9 cellular contexts compared by ENCODE assay signal in the genomic region with DNA sequence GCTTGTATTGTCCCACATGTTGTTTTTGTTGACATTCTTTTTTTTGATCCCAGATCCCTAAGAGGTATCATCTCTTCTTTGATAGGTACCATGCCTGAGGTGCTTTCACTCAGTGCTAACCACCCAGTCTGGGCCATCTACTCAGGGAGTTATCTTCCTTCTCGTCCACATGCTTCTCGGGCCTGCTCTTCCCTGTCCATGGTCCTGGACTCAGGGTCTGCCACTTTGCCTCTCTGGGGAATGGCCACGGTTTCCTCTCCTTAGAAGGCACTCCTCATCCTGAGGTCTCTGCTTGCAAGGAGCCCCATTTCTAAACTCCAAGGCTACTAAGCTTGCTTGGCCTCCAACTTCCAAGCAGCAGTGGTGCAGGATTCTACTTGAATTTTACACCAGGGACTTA.
DNase-seq lines count a peak whose midpoint lies in the region; ATAC-seq and TF ChIP-seq lines count a peak whose summit lies in the region.
"Had no signal": no experiment of that assay in that cellular context is flagged by ENCODE, and none has a peak within 500 bp of the region (broad histone marks: within the 10 kb centered on the region; RNA-seq: fewer than 3 reads in every experiment).

No MANE protein-coding gene starts in this region.

- no peak overlapping the region for H3K27ac Mint-ChIP-seq in osteocyte (ENCODE audit: unreplicated experiment)
- H3K27ac Mint-ChIP-seq: activated T-cell treated with anti-CD3 and anti-CD28 coated beads, Interleukin-2, amount 50 U/mL, for 24 hours had no signal

- no peaks in the 10 kb centered on the region for H3K79me2 ChIP-seq in HCT116 (ENCODE audit: insufficient read depth, low read length)
- H3K79me2 ChIP-seq in fibroblast of lung (ENCODE audit: control insufficient read depth, insufficient read depth, low read length): no peaks in the 10 kb centered on the region

- H3K4me3 ChIP-seq in HCT116 (replicated peaks in 1 of 2; ENCODE audit: low read depth in 1 of 2, low read length in 2 of 2): no peak overlapping the region
- no peak overlapping the region for H3K4me3 ChIP-seq in fibroblast of lung (replicated peaks in 1 of 4; ENCODE audit: control extremely low read depth in 1 of 4, insufficient read depth in 1 of 4, low read depth in 3 of 4, low read length in 4 of 4)

- H3K4me1 Mint-ChIP-seq in osteocyte (ENCODE audit: unreplicated experiment): no peaks in the 10 kb centered on the region

- H4K20me1 ChIP-seq in HCT116 (ENCODE audit: insufficient read depth) (no peaks in the 10 kb centered on the region), fibroblast of lung (ENCODE audit: control insufficient read depth, extremely low read depth, insufficient read depth, low read length) (no peaks in the 10 kb centered on the region)

- no peak for TF ChIP-seq POLR2A in HCT116 (IDR thresholded peaks at IDR 0.05; ENCODE audit: borderline replicate concordance, extremely low read depth, insufficient read depth, insufficient read length)

- no peaks in the 10 kb centered on the region for H3K9me3 Mint-ChIP-seq in osteocyte (ENCODE audit: unreplicated experiment)
- H3K9me3 Mint-ChIP-seq: activated T-cell treated with anti-CD3 and anti-CD28 coated beads, Interleukin-2, amount 50 U/mL, for 24 hours had no signal

- H3K9me3 ChIP-seq in HCT116 (ENCODE audit: control insufficient read depth in 1 of 2, insufficient read depth in 1 of 2, low read depth in 1 of 2, low read length in 2 of 2) (no peaks in the 10 kb centered on the region), fibroblast of lung (ENCODE audit: control insufficient read depth, insufficient read depth, low read depth, low read length) (no peaks in the 10 kb centered on the region)

- no peaks in the 10 kb centered on the region for H3K27me3 Mint-ChIP-seq in osteocyte (ENCODE audit: unreplicated experiment)

- H3K27me3 ChIP-seq in HCT116 (ENCODE audit: insufficient read depth, low read length) (peaks cover 47% of the 10 kb centered on the region; the same call in 1 of the 2 replicates), fibroblast of lung (ENCODE audit: control insufficient read depth, insufficient read depth, low read length) (no peaks in the 10 kb centered on the region)

- no peak overlapping the region for H3K27ac ChIP-seq in HCT116 (ENCODE audit: low read depth, low read length)
- H3K27ac ChIP-seq in fibroblast of lung (ENCODE audit: insufficient read depth, low read length): no peak overlapping the region

- H3K4me1 ChIP-seq in HCT116 (ENCODE audit: control insufficient read depth in 1 of 2, insufficient read depth in 2 of 2, low read length in 2 of 2) (no peaks in the 10 kb centered on the region), fibroblast of lung (ENCODE audit: control insufficient read depth, extremely low read depth, insufficient read depth, low read length) (no peaks in the 10 kb centered on the region)

- TF ChIP-seq CTCF in HCT116 (IDR thresholded peaks at IDR 0.05 in 2 of 3, conservative IDR thresholded peaks at IDR 0.05 in 1 of 3; ENCODE audit: borderline replicate concordance in 1 of 3, insufficient read depth in 1 of 3, low read depth in 2 of 3, low read length in 2 of 3): no peak
- no peak for TF ChIP-seq CTCF in fibroblast of lung (conservative IDR thresholded peaks at IDR 0.05 in 1 of 2, IDR thresholded peaks at IDR 0.05 in 1 of 2; ENCODE audit: low read depth in 1 of 2, low read length in 2 of 2)
- no peak for TF ChIP-seq CTCF in osteocyte (IDR thresholded peaks at IDR 0.05)

- BruUV-seq in HCT116 (replicated peaks; lab: Mats Ljungman, UMichigan): no TSS peak

- H3K9ac ChIP-seq in HCT116 (ENCODE audit: low read length) (no peak overlapping the region), fibroblast of lung (ENCODE audit: insufficient read depth, low read length) (no peak overlapping the region)

- ATAC-seq in HCT116: no peak

- CTCF ChIA-PET in HCT116 (lab: Charles Lee): no interaction called here

- no peak for DNase-seq in HCT116 (ENCODE audit: low read depth, low spot score)
- DNase-seq in RPMI7951 (ENCODE audit: low read depth): peak; percentile 42
- peak; percentile 11 to 29 for DNase-seq in fibroblast of lung (ENCODE audit: low read depth in 2 of 2)
- peak; percentile 68 for DNase-seq in osteocyte (ENCODE audit: extremely low spot score, unreplicated experiment)
- no peak for DNase-seq in DMS79 (lab: John Stamatoyannopoulos, UW)
- no peak for DNase-seq in NCI-H774 (lab: John Stamatoyannopoulos, UW)
- DNase-seq in NCI-H1105 (lab: John Stamatoyannopoulos, UW): no peak
- DNase-seq: activated T-cell treated with anti-CD3 and anti-CD28 coated beads, Interleukin-2, amount 50 U/mL, for 24 hours; SIG-M5 had no signal

- POLR2A ChIA-PET in HCT116 (lab: Charles Lee): no interaction called here

- intact Hi-C loops in HCT116 (cut with micrococcal nuclease): no loop called here

- no peaks in the 10 kb centered on the region for H3K36me3 Mint-ChIP-seq in osteocyte (ENCODE audit: unreplicated experiment)

- no peak overlapping the region for H2AFZ ChIP-seq in HCT116 (ENCODE audit: low read depth, low read length, poor library complexity, severe bottlenecking)
- no peak overlapping the region for H2AFZ ChIP-seq in fibroblast of lung (ENCODE audit: low read length)

- no peaks in the 10 kb centered on the region for H3K36me3 ChIP-seq in HCT116 (ENCODE audit: control insufficient read depth in 1 of 2, insufficient read depth in 2 of 2, low read length in 2 of 2)
- no peaks in the 10 kb centered on the region for H3K36me3 ChIP-seq in fibroblast of lung (ENCODE audit: control insufficient read depth, insufficient read depth, low read length)

- H3K9me2 ChIP-seq in HCT116 (ENCODE audit: insufficient read depth): no peaks in the 10 kb centered on the region

- H3K4me2 ChIP-seq in HCT116 (ENCODE audit: low read length) (no peak overlapping the region), fibroblast of lung (ENCODE audit: extremely low read depth, insufficient read depth, low read length) (no peak overlapping the region)

- no peak for TF ChIP-seq RAD21 in HCT116 (IDR thresholded peaks at IDR 0.05; ENCODE audit: low read depth)

- RAD21 ChIA-PET in HCT116 (lab: Charles Lee; ENCODE audit: low non-redundant PET in 1 of 2, low total read pairs in 2 of 2, uncharacterized antibody in 2 of 2, unreplicated experiment in 2 of 2): no interaction called here

- H3K4me3 Mint-ChIP-seq in osteocyte (ENCODE audit: unreplicated experiment): no peak overlapping the region
- H3K4me3 Mint-ChIP-seq: activated T-cell treated with anti-CD3 and anti-CD28 coated beads, Interleukin-2, amount 50 U/mL, for 24 hours had no signal

TF ChIP-seq in HCT116, 20 proteins besides CTCF, POLR2A, EP300 and RAD21:
- TF ChIP-seq, protein P1, sequence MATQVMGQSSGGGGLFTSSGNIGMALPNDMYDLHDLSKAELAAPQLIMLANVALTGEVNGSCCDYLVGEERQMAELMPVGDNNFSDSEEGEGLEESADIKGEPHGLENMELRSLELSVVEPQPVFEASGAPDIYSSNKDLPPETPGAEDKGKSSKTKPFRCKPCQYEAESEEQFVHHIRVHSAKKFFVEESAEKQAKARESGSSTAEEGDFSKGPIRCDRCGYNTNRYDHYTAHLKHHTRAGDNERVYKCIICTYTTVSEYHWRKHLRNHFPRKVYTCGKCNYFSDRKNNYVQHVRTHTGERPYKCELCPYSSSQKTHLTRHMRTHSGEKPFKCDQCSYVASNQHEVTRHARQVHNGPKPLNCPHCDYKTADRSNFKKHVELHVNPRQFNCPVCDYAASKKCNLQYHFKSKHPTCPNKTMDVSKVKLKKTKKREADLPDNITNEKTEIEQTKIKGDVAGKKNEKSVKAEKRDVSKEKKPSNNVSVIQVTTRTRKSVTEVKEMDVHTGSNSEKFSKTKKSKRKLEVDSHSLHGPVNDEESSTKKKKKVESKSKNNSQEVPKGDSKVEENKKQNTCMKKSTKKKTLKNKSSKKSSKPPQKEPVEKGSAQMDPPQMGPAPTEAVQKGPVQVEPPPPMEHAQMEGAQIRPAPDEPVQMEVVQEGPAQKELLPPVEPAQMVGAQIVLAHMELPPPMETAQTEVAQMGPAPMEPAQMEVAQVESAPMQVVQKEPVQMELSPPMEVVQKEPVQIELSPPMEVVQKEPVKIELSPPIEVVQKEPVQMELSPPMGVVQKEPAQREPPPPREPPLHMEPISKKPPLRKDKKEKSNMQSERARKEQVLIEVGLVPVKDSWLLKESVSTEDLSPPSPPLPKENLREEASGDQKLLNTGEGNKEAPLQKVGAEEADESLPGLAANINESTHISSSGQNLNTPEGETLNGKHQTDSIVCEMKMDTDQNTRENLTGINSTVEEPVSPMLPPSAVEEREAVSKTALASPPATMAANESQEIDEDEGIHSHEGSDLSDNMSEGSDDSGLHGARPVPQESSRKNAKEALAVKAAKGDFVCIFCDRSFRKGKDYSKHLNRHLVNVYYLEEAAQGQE (IDR thresholded peaks at IDR 0.05; ENCODE audit: low read depth): peak; percentile 70
- no peak for TF ChIP-seq EZH2phosphoT487 (IDR thresholded peaks at IDR 0.05; ENCODE audit: borderline replicate concordance)

Comparison
In these comparisons a context has a peak if more than half of its experiments do, and no peak if none do; other contexts are left out.
1. DNase-seq: peak in RPMI7951 (single experiment), fibroblast of lung (2 of 2) and osteocyte (single experiment); none in HCT116 (single experiment), DMS79 (single experiment), NCI-H774 (single experiment) and NCI-H1105 (single experiment).